In genomic region chr9:79565245-79565644, GRCh38 we compare ENCODE assay signal across 9 cellular contexts. TPM values are rescaled to one million over a fixed set of nuclear protein-coding genes. Genes with fewer than 3 reads are reported as not detected.
DNase-seq lines count a peak whose midpoint lies in the region; ATAC-seq, FAIRE-seq and TF ChIP-seq lines count a peak whose summit lies in the region.
"Had no signal": no experiment of that assay in that cellular context is flagged by ENCODE, and none has a peak within 500 bp of the region (broad histone marks: within the 10 kb centered on the region; RNA-seq: fewer than 3 reads in every experiment).

No MANE protein-coding gene starts in this region.

- H3K27ac ChIP-seq in esophagus muscularis mucosa (replicated peaks in 1 of 4) (no peak overlapping the region), kidney (ENCODE audit: low read depth in 2 of 2, low read length in 2 of 2) (no peak overlapping the region), psoas muscle (no peak overlapping the region)

- intact Hi-C loops in esophagus muscularis mucosa (cut with DNase I) = no loop called here
- intact Hi-C loops in kidney (cut with DNase I) = no loop called here
- intact Hi-C loops in psoas muscle (cut with DNase I) = loop anchor here in 1 of 2 donors (10.0 kb wide), 1 partner anchor 420 kb away; no protein-coding TSS in a partner anchor

- ATAC-seq in GM21737 (IDR thresholded peaks at IDR 0.05; ENCODE audit: unreplicated experiment) (peak; percentile 96), HG03565 (IDR thresholded peaks at IDR 0.05; ENCODE audit: unreplicated experiment) (peak; percentile 92), psoas muscle (no peak)

- no peak for TF ChIP-seq CTCF in esophagus muscularis mucosa (IDR thresholded peaks at IDR 0.05)
- no peak for TF ChIP-seq CTCF in kidney (IDR thresholded peaks at IDR 0.05; ENCODE audit: borderline replicate concordance, extremely low read depth, insufficient read depth)
- no peak for TF ChIP-seq CTCF in psoas muscle (IDR thresholded peaks at IDR 0.05)

- no peak overlapping the region for H3K9ac ChIP-seq in kidney (ENCODE audit: low read length in 2 of 2)

- TF ChIP-seq EP300 in esophagus muscularis mucosa (IDR thresholded peaks at IDR 0.05) = no peak

- no peak for FAIRE-seq in kidney (lab: Jason Lieb, UNC)
- FAIRE-seq: A204.1 had no signal

- H3K27me3 ChIP-seq in esophagus muscularis mucosa (peaks cover 0 to 15% (median 0%) of the 10 kb centered on the region in 4 donors), psoas muscle (ENCODE audit: insufficient read depth in 3 of 3, low read length in 2 of 3) (no peaks in the 10 kb centered on the region)

- H3K36me3 ChIP-seq in esophagus muscularis mucosa (no peaks in the 10 kb centered on the region), kidney (ENCODE audit: control insufficient read depth in 1 of 2, insufficient read depth in 2 of 2, low read length in 2 of 2) (no peaks in the 10 kb centered on the region), psoas muscle (ENCODE audit: insufficient read depth in 1 of 2, low read depth in 1 of 2) (no peaks in the 10 kb centered on the region)

- no peak overlapping the region for H3K4me3 ChIP-seq in esophagus muscularis mucosa
- H3K4me3 ChIP-seq in kidney (ENCODE audit: low read length in 2 of 2) = no peak overlapping the region
- no peak overlapping the region for H3K4me3 ChIP-seq in psoas muscle

- no peak for TF ChIP-seq POLR2A in esophagus muscularis mucosa (IDR thresholded peaks at IDR 0.05; ENCODE audit: low read depth)

- H3K4me1 ChIP-seq in esophagus muscularis mucosa (peaks cover under 1 to 4% (median 3%) of the 10 kb centered on the region in 4 donors), kidney (ENCODE audit: control insufficient read depth in 1 of 2, insufficient read depth in 1 of 2, low read depth in 1 of 2, low read length in 2 of 2) (peaks cover 0 to under 1% of the 10 kb centered on the region in 2 donors), psoas muscle (no peaks in the 10 kb centered on the region)

- DNase-seq in DMS79 treated with DMSO at 0.1 percent for 48 hours (lab: John Stamatoyannopoulos, UW) (peak; percentile 7), DMS79 (lab: John Stamatoyannopoulos, UW) (no peak), esophagus muscularis mucosa (ENCODE audit: extremely low spot score) (peak; percentile 72), kidney (no peak), psoas muscle (no peak), retina (no peak)

- H3K9me3 ChIP-seq in esophagus muscularis mucosa (peaks cover 0 to 7% (median 3%) of the 10 kb centered on the region in 4 donors), kidney (ENCODE audit: control insufficient read depth in 1 of 2, low read length in 2 of 2) (no peaks in the 10 kb centered on the region), psoas muscle (no peaks in the 10 kb centered on the region)

- 82% methylated on average over 2 of the region's 2 CpGs for WGBS in esophagus muscularis mucosa
- WGBS in psoas muscle, 3 donors = 59 to 67% (median 61%) methylated on average over 2 of the region's 2 CpGs

RNA-seq across cellular contexts. Expression of gene TLE4, which starts 6.5 kb away (rescaled TPM):
- total RNA-seq in esophagus muscularis mucosa = 10 to 100 TPM; 30.0 to 36.1 (median 34.3) TPM
- 35.7 TPM for total RNA-seq in kidney
- polyA plus RNA-seq in kidney (ENCODE audit: insufficient read depth, low read depth, low replicate concordance) = 5.5 TPM
- total RNA-seq in psoas muscle = 10 to 100 TPM; 17.6 to 51.9 (median 21.9) TPM
- 10 to 100 TPM in 2 of 3 donors, 1 to 10 TPM in 1; 5.1 to 22.3 (median 14.3) TPM for polyA plus RNA-seq in psoas muscle

Comparison
In these comparisons a context has a peak if more than half of its experiments do, and no peak if none do; other contexts are left out.
1. DNase-seq: peak in DMS79 treated with DMSO at 0.1 percent for 48 hours (single experiment) and esophagus muscularis mucosa (single experiment); none in DMS79 (single experiment), kidney (single experiment), psoas muscle (0 of 2) and retina (single experiment).
2. ATAC-seq: peak in GM21737 (single experiment) and HG03565 (single experiment); none in psoas muscle (0 of 4).